8 cellular contexts compared by ENCODE assay signal in genomic region chr6:149190228-149190831, GRCh38.
A peak's percentile ranks its signal among the peaks of the same experiment; 100 is the strongest.
DNase-seq lines count a peak whose midpoint lies in the region; TF ChIP-seq lines count a peak whose summit lies in the region.

No MANE protein-coding gene starts in this region.

- no TSS peak for BruUV-seq in Caco-2 (replicated peaks; lab: Mats Ljungman, UMichigan)

- H3K27me3 Mint-ChIP-seq in Caco-2 (ENCODE audit: insufficient read depth, unreplicated experiment): no peaks in the 10 kb centered on the region
- no peaks in the 10 kb centered on the region for H3K27me3 Mint-ChIP-seq in osteocyte (ENCODE audit: unreplicated experiment)

- H3K27ac Mint-ChIP-seq in Caco-2 (ENCODE audit: unreplicated experiment) (no peak overlapping the region), osteocyte (ENCODE audit: unreplicated experiment) (no peak overlapping the region)

- CTCF ChIA-PET in Caco-2 (lab: Charles Lee): interaction anchor here (0.7 kb wide), 1 partner anchor 127 kb away, joined by 3 read pairs; the partner anchor contains the start of gene TAB2

- intact Hi-C loops in Caco-2 (cut with micrococcal nuclease; ENCODE audit: unreplicated experiment): no loop called here

- H3K4me1 ChIP-seq in Caco-2: no peaks in the 10 kb centered on the region

- POLR2A ChIA-PET in Caco-2 (lab: Charles Lee): no interaction called here

- peaks cover 40% of the 10 kb centered on the region for H3K9me3 ChIP-seq in Caco-2

- no peaks in the 10 kb centered on the region for H3K27me3 ChIP-seq in Caco-2 (replicated peaks; ENCODE audit: control insufficient read depth, insufficient read depth, low read length)

- no peak overlapping the region for H3K4me3 ChIP-seq in Caco-2 (ENCODE audit: low read depth, low read length)

- TF ChIP-seq CTCF in Caco-2 (IDR thresholded peaks at IDR 0.05; ENCODE audit: insufficient read depth in 1 of 2, low read depth in 1 of 2, low read length in 1 of 2, severe bottlenecking in 1 of 2, unreplicated experiment in 1 of 2) (peak in 1 of 2 experiments; percentile 13), osteocyte (IDR thresholded peaks at IDR 0.05) (no peak)

- no peaks in the 10 kb centered on the region for H3K36me3 ChIP-seq in Caco-2 (ENCODE audit: control insufficient read depth, insufficient read depth, low read length)

- no peak for TF ChIP-seq POLR2A in erythroblast (IDR thresholded peaks at IDR 0.05; ENCODE audit: low read length)

- DNase-seq in Caco-2 (peak; percentile 32 to 34), HK-2 (ENCODE audit: unreplicated experiment) (peak; percentile 26), erythroblast (lab: John Stamatoyannopoulos, UW) (peak; percentile 41 to 56), anterior cingulate cortex (lab: John Stamatoyannopoulos, UW) (no peak), HCEC 1CT (no peak), osteocyte (ENCODE audit: extremely low spot score, unreplicated experiment) (no peak)
- peak; percentile 37 to 52 for DNase-seq in activated CD4-positive, alpha-beta T cell treated with anti-CD3 and anti-CD28 coated beads for 24 hours (ENCODE audit: low read depth in 2 of 2)
- peak; percentile 46 to 57 for DNase-seq in stimulated activated CD4-positive, alpha-beta T cell treated with anti-CD3 and anti-CD28 coated beads, Interleukin-4, amount 100 ng/mL, for 4 hours

- peaks cover 9% of the 10 kb centered on the region for H3K36me3 Mint-ChIP-seq in Caco-2 (ENCODE audit: insufficient read depth, unreplicated experiment)
- peaks cover 5% of the 10 kb centered on the region for H3K36me3 Mint-ChIP-seq in osteocyte (ENCODE audit: unreplicated experiment)

- H3K9me3 Mint-ChIP-seq in Caco-2 (ENCODE audit: unreplicated experiment) (peaks cover 29% of the 10 kb centered on the region), osteocyte (ENCODE audit: unreplicated experiment) (peaks cover 32% of the 10 kb centered on the region)

- H3K4me1 Mint-ChIP-seq in Caco-2 (ENCODE audit: low read depth, unreplicated experiment): no peaks in the 10 kb centered on the region
- no peaks in the 10 kb centered on the region for H3K4me1 Mint-ChIP-seq in osteocyte (ENCODE audit: unreplicated experiment)

- H3K4me3 Mint-ChIP-seq in Caco-2 (ENCODE audit: unreplicated experiment) (no peak overlapping the region), osteocyte (ENCODE audit: unreplicated experiment) (no peak overlapping the region)

Comparison
In these comparisons a context has a peak if more than half of its experiments do, and no peak if none do; other contexts are left out.
1. DNase-seq: peak in Caco-2 (2 of 2), HK-2 (single experiment), activated CD4-positive, alpha-beta T cell treated with anti-CD3 and anti-CD28 coated beads for 24 hours (2 of 2), erythroblast (2 of 2) and stimulated activated CD4-positive, alpha-beta T cell treated with anti-CD3 and anti-CD28 coated beads, Interleukin-4, amount 100 ng/mL, for 4 hours (2 of 2); none in anterior cingulate cortex (0 of 58), HCEC 1CT (single experiment) and osteocyte (single experiment).